Comparison of ENCODE assay signal across 8 cellular contexts in genomic region chr6:142913511-142914047, GRCh38. TPM values are rescaled to one million over a fixed set of nuclear protein-coding genes. Genes with fewer than 3 reads are reported as not detected.
DNase-seq lines count a peak whose midpoint lies in the region; ATAC-seq and TF ChIP-seq lines count a peak whose summit lies in the region.

No MANE protein-coding gene starts in this region.

- no peaks in the 10 kb centered on the region for H3K36me3 ChIP-seq in PC-3 (ENCODE audit: low read depth, low read length)

- H3K79me2 ChIP-seq in PC-3 (ENCODE audit: low read length) = 0 out of 2 replicates have a peak, but pooled peaks cover 3% of the 10 kb centered on the region

- H3K27ac ChIP-seq in PC-3 (ENCODE audit: low read length) = no peak overlapping the region

- peaks cover 45% of the 10 kb centered on the region for H3K36me3 Mint-ChIP-seq in activated naive CD8-positive, alpha-beta T cell treated with anti-CD3 and anti-CD28 coated beads, Interleukin-2, amount 50 U/mL, for 24 hours (ENCODE audit: low read depth)
- peaks cover 49% of the 10 kb centered on the region for H3K36me3 Mint-ChIP-seq in stimulated activated effector memory CD8-positive, alpha-beta T cell treated with anti-CD3 and anti-CD28 coated beads, Interleukin-12 subunit alpha, Interleukin-12 subunit beta, amount 100 ng/mL, for 72 hours

- intact Hi-C loops in PC-3 (cut with micrococcal nuclease) = no loop called here

- H3K4me1 Mint-ChIP-seq in activated naive CD8-positive, alpha-beta T cell treated with anti-CD3 and anti-CD28 coated beads, Interleukin-2, amount 50 U/mL, for 24 hours = peaks cover 88% of the 10 kb centered on the region
- peaks cover 70% of the 10 kb centered on the region for H3K4me1 Mint-ChIP-seq in stimulated activated effector memory CD8-positive, alpha-beta T cell treated with anti-CD3 and anti-CD28 coated beads, Interleukin-12 subunit alpha, Interleukin-12 subunit beta, amount 100 ng/mL, for 72 hours

- H4K20me1 ChIP-seq in PC-3 (ENCODE audit: low read length) = no peaks in the 10 kb centered on the region

- H3K27ac Mint-ChIP-seq in activated naive CD8-positive, alpha-beta T cell treated with anti-CD3 and anti-CD28 coated beads, Interleukin-2, amount 50 U/mL, for 24 hours = peak overlapping the region; percentile 99
- H3K27ac Mint-ChIP-seq in stimulated activated effector memory CD8-positive, alpha-beta T cell treated with anti-CD3 and anti-CD28 coated beads, Interleukin-12 subunit alpha, Interleukin-12 subunit beta, amount 100 ng/mL, for 72 hours = peak overlapping the region; percentile 90

- H3K27me3 ChIP-seq in PC-3 (ENCODE audit: low read length) = no peaks in the 10 kb centered on the region

- ATAC-seq in GM18508 (IDR thresholded peaks at IDR 0.05; ENCODE audit: insufficient read depth, unreplicated experiment) (peak; percentile 83), HG02840 (IDR thresholded peaks at IDR 0.05; ENCODE audit: low FRiP score, unreplicated experiment) (peak; percentile 89), PC-3 (no peak)
- ATAC-seq in activated naive CD8-positive, alpha-beta T cell treated with anti-CD3 and anti-CD28 coated beads, Interleukin-2, amount 50 U/mL, for 24 hours = peak; percentile 89
- ATAC-seq in stimulated activated effector memory CD8-positive, alpha-beta T cell treated with anti-CD3 and anti-CD28 coated beads, Interleukin-12 subunit alpha, Interleukin-12 subunit beta, amount 100 ng/mL, for 72 hours = peak; percentile 89

- DNase-seq in SKM-1 (lab: John Stamatoyannopoulos, UW; ENCODE audit: unreplicated experiment) (peak; percentile 11), inferior parietal cortex (ENCODE audit: extremely low spot score) (no peak), NCI-H2081 treated with DMSO at 0.1 percent for 48 hours (lab: John Stamatoyannopoulos, UW) (no peak), PC-3 (no peak)
- DNase-seq in activated naive CD8-positive, alpha-beta T cell treated with anti-CD3 and anti-CD28 coated beads, Interleukin-2, amount 50 U/mL, for 24 hours = peak; percentile 68
- peak; percentile 37 to 82 for DNase-seq in stimulated activated effector memory CD8-positive, alpha-beta T cell treated with anti-CD3 and anti-CD28 coated beads, Interleukin-12 subunit alpha, Interleukin-12 subunit beta, amount 100 ng/mL, for 72 hours (ENCODE audit: low spot score in 2 of 2)

- H3K4me3 ChIP-seq in PC-3 (ENCODE audit: low read length) = no peak overlapping the region

- H3F3A ChIP-seq in PC-3 (ENCODE audit: low read length, unreplicated experiment) = no peaks in the 10 kb centered on the region

- no peak for TF ChIP-seq CTCF in PC-3 (conservative IDR thresholded peaks at IDR 0.05; ENCODE audit: low read depth, low read length)

- no peaks in the 10 kb centered on the region for H3K9me3 ChIP-seq in PC-3 (ENCODE audit: low read length)

- H3K9ac ChIP-seq in PC-3 (ENCODE audit: low read length) = no peak overlapping the region

- H3K27me3 Mint-ChIP-seq in activated naive CD8-positive, alpha-beta T cell treated with anti-CD3 and anti-CD28 coated beads, Interleukin-2, amount 50 U/mL, for 24 hours = no peaks in the 10 kb centered on the region

- peak overlapping the region; percentile 73 for H3K4me3 Mint-ChIP-seq in activated naive CD8-positive, alpha-beta T cell treated with anti-CD3 and anti-CD28 coated beads, Interleukin-2, amount 50 U/mL, for 24 hours
- H3K4me3 Mint-ChIP-seq in stimulated activated effector memory CD8-positive, alpha-beta T cell treated with anti-CD3 and anti-CD28 coated beads, Interleukin-12 subunit alpha, Interleukin-12 subunit beta, amount 100 ng/mL, for 72 hours = peak overlapping the region; percentile 58

- H2AFZ ChIP-seq in PC-3 (ENCODE audit: low read length) = no peak overlapping the region

- no peaks in the 10 kb centered on the region for H3K4me1 ChIP-seq in PC-3 (ENCODE audit: insufficient read depth, low read length)

- CTCF ChIA-PET in PC-3 (lab: Charles Lee) = no interaction called here

- no peak overlapping the region for H3K4me2 ChIP-seq in PC-3 (ENCODE audit: low read length)

- no TSS peak for BruUV-seq in PC-3 (replicated peaks; lab: Mats Ljungman, UMichigan)

- H3K9me3 Mint-ChIP-seq in activated naive CD8-positive, alpha-beta T cell treated with anti-CD3 and anti-CD28 coated beads, Interleukin-2, amount 50 U/mL, for 24 hours = peaks cover 3% of the 10 kb centered on the region
- H3K9me3 Mint-ChIP-seq in stimulated activated effector memory CD8-positive, alpha-beta T cell treated with anti-CD3 and anti-CD28 coated beads, Interleukin-12 subunit alpha, Interleukin-12 subunit beta, amount 100 ng/mL, for 72 hours = no peaks in the 10 kb centered on the region

- POLR2A ChIA-PET in PC-3 (lab: Charles Lee; ENCODE audit: unreplicated experiment) = no interaction called here

- H3K9me2 ChIP-seq in PC-3 (replicated peaks; ENCODE audit: low read length) = no peaks in the 10 kb centered on the region

RNA-seq across cellular contexts. Expression of gene HIVEP2, which starts 31.4 kb away (rescaled TPM):
- 9.1 and 11.9 TPM in 2 replicates for total RNA-seq in PC-3 (2014; rRNA removed)

Comparison
In these comparisons a context has a peak if more than half of its experiments do, and no peak if none do; other contexts are left out.
1. DNase-seq: peak in SKM-1 (single experiment), activated naive CD8-positive, alpha-beta T cell treated with anti-CD3 and anti-CD28 coated beads, Interleukin-2, amount 50 U/mL, for 24 hours (single experiment) and stimulated activated effector memory CD8-positive, alpha-beta T cell treated with anti-CD3 and anti-CD28 coated beads, Interleukin-12 subunit alpha, Interleukin-12 subunit beta, amount 100 ng/mL, for 72 hours (2 of 2); none in inferior parietal cortex (single experiment), NCI-H2081 treated with DMSO at 0.1 percent for 48 hours (single experiment) and PC-3 (single experiment).